In the genomic region with DNA sequence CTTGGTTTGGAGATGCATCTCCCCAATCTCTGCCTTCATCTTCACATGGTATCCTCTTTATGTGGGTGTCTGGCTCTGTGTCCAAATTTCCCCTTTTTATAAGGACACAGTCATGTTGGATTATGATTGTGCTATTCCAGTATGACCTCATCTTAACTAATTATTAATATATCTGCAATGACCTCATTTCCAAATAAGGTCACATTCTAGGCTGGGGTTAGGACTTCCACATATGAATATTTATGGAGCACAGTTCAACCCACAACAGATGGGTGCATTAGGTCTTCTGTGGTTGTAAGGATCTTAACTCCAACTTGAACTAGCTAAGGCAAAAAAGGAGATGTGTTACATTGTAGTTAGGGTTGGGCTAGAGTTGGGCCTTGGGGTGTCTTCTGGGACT, we compare ENCODE assay signal across 23 cellular contexts.
DNase-seq lines count a peak whose midpoint lies in the region; ATAC-seq, FAIRE-seq and TF ChIP-seq lines count a peak whose summit lies in the region.
"Had no signal": no experiment of that assay in that cellular context is flagged by ENCODE, and none has a peak within 500 bp of the region (broad histone marks: within the 10 kb centered on the region; RNA-seq: fewer than 3 reads in every experiment).

No MANE protein-coding gene starts in this region.

- intact Hi-C loops in Calu3 (cut with micrococcal nuclease; ENCODE audit: unreplicated experiment) (loop anchor here (10.0 kb wide), 1 partner anchor 135 kb away; no protein-coding TSS in a partner anchor), GM12878 (cut with micrococcal nuclease; ENCODE audit: unreplicated experiment) (loop anchor here (10.0 kb wide), 1 partner anchor 115 kb away; no protein-coding TSS in a partner anchor), dorsolateral prefrontal cortex (cut with DNase I) (no loop called here)
- intact Hi-C loops in activated CD4-positive, alpha-beta memory T cell treated with anti-CD3 and anti-CD28 coated beads for 36 hours (cut with micrococcal nuclease): no loop called here

- no peaks in the 10 kb centered on the region for H3K27me3 ChIP-seq in GM12878 (replicated peaks in 1 of 2; ENCODE audit: control insufficient read depth in 2 of 2, insufficient read depth in 2 of 2, low read length in 1 of 2)
- no peaks in the 10 kb centered on the region for H3K27me3 ChIP-seq in dorsolateral prefrontal cortex
- H3K27me3 ChIP-seq: SJSA1 had no signal

- POLR2A ChIA-PET in GM12878 (lab: Charles Lee): no interaction called here
- POLR2A ChIA-PET in activated CD4-positive, alpha-beta memory T cell treated with anti-CD3 and anti-CD28 coated beads for 36 hours (lab: Charles Lee): no interaction called here

- no peak for TF ChIP-seq POLR2A in GM12878 (IDR thresholded peaks at IDR 0.05; ENCODE audit: low read depth, low read length)

- in situ Hi-C loops in GM12878 (cut with MboI): loop anchor here (10.0 kb wide), 2 partner anchors 725 to 965 kb away; no protein-coding TSS in a partner anchor

- H3K36me3 ChIP-seq in GM12878 (ENCODE audit: control insufficient read depth in 2 of 2, insufficient read depth in 2 of 2, low read length in 1 of 2): no peaks in the 10 kb centered on the region
- H3K36me3 ChIP-seq: SJSA1 had no signal

- peaks cover 4% of the 10 kb centered on the region; the same call in 1 of the 3 replicates for H3K9me3 ChIP-seq in GM12878 (replicated peaks; ENCODE audit: control insufficient read depth, insufficient read depth, low read length)
- H3K9me3 ChIP-seq: SJSA1 had no signal

- no peak for FAIRE-seq in GM12878 (lab: Jason Lieb, UNC)
- FAIRE-seq: D721Med, GM12892, K562 had no signal

- H3K4me3 ChIP-seq in GM12878 (no peak overlapping the region), dorsolateral prefrontal cortex (no peak overlapping the region)
- H3K4me3 ChIP-seq: K562, SJSA1 had no signal

- H3K4me2 ChIP-seq in GM12878 (ENCODE audit: control insufficient read depth, insufficient read depth): no peak overlapping the region

- BruUV-seq in Calu3 (replicated peaks; lab: Mats Ljungman, UMichigan): no TSS peak
- no TSS peak for BruUV-seq in GM12878 (replicated peaks; lab: Mats Ljungman, UMichigan)

- DNase-seq in Calu3: no peak
- DNase-seq in GM12878 (ENCODE audit: low read depth, low spot score): no peak
- DNase-seq in renal cortical epithelial cell (ENCODE audit: low read depth): peak; percentile 34
- no peak for DNase-seq in activated CD4-positive, alpha-beta memory T cell treated with anti-CD3 and anti-CD28 coated beads for 36 hours
- no peak for DNase-seq in dorsolateral prefrontal cortex
- DNase-seq: CD4-positive, CD25-positive, alpha-beta regulatory T cell; DMS79; EL; GDM1; NCI-H2029; NCI-H446 treated with DMSO at 0.1 percent for 48 hours; NCI-H526; NCI-H82; NK-92 treated with Interleukin-12 subunit alpha and Interleukin-12 subunit beta, amount 100 ng/mL, for 24 hours; PC-3; T-cell had no signal

- no peak overlapping the region for H2AFZ ChIP-seq in GM12878 (ENCODE audit: control insufficient read depth, low read depth, low read length)

- H3K27me3 Mint-ChIP-seq in Calu3 (ENCODE audit: unreplicated experiment): no peaks in the 10 kb centered on the region
- no peaks in the 10 kb centered on the region for H3K27me3 Mint-ChIP-seq in activated CD4-positive, alpha-beta memory T cell treated with anti-CD3 and anti-CD28 coated beads for 36 hours
- H3K27me3 Mint-ChIP-seq: CD4-positive, CD25-positive, alpha-beta regulatory T cell; T-cell had no signal

- no peaks in the 10 kb centered on the region for H4K20me1 ChIP-seq in GM12878 (ENCODE audit: control insufficient read depth, insufficient read depth)

- H3K9me3 Mint-ChIP-seq in Calu3 (ENCODE audit: low read depth, unreplicated experiment): peaks cover 2% of the 10 kb centered on the region
- peaks cover 8% of the 10 kb centered on the region for H3K9me3 Mint-ChIP-seq in activated CD4-positive, alpha-beta memory T cell treated with anti-CD3 and anti-CD28 coated beads for 36 hours
- H3K9me3 Mint-ChIP-seq: T-cell had no signal

- H3K79me2 ChIP-seq in GM12878 (ENCODE audit: control insufficient read depth, insufficient read depth, low read length): no peaks in the 10 kb centered on the region

- H3K27ac Mint-ChIP-seq in Calu3 (ENCODE audit: unreplicated experiment): peak overlapping the region; percentile 90
- no peak overlapping the region for H3K27ac Mint-ChIP-seq in activated CD4-positive, alpha-beta memory T cell treated with anti-CD3 and anti-CD28 coated beads for 36 hours
- H3K27ac Mint-ChIP-seq: T-cell had no signal

- peaks cover 38% of the 10 kb centered on the region for H3K4me1 Mint-ChIP-seq in Calu3 (ENCODE audit: low read depth, unreplicated experiment)
- H3K4me1 Mint-ChIP-seq in activated CD4-positive, alpha-beta memory T cell treated with anti-CD3 and anti-CD28 coated beads for 36 hours (ENCODE audit: low read depth): no peaks in the 10 kb centered on the region
- H3K4me1 Mint-ChIP-seq: CD4-positive, CD25-positive, alpha-beta regulatory T cell had no signal

- SMC1A ChIA-PET in GM12878 (lab: Charles Lee; ENCODE audit: uncharacterized antibody, unreplicated experiment): interaction anchor here (0.9 kb wide), 1 partner anchor 8 kb away, joined by 3 read pairs; no protein-coding TSS in a partner anchor

- H3K4me3 Mint-ChIP-seq in Calu3 (ENCODE audit: low read depth, unreplicated experiment): peak overlapping the region; percentile 46
- no peak overlapping the region for H3K4me3 Mint-ChIP-seq in activated CD4-positive, alpha-beta memory T cell treated with anti-CD3 and anti-CD28 coated beads for 36 hours
- H3K4me3 Mint-ChIP-seq: CD4-positive, CD25-positive, alpha-beta regulatory T cell; T-cell had no signal

- TF ChIP-seq CTCF in Calu3 (IDR thresholded peaks at IDR 0.05; ENCODE audit: unreplicated experiment) (no peak), GM12878 (IDR thresholded peaks at IDR 0.05 in 2 of 3, conservative IDR thresholded peaks at IDR 0.05 in 1 of 3; ENCODE audit: control insufficient read depth in 2 of 3, extremely low read depth in 1 of 3, insufficient read depth in 1 of 3, low read depth in 3 of 3, low read length in 3 of 3) (no peak), dorsolateral prefrontal cortex (IDR thresholded peaks at IDR 0.05 in 54 of 56, conservative IDR thresholded peaks at IDR 0.05 in 2 of 56; ENCODE audit: low read depth in 1 of 56, partially characterized antibody in 56 of 56) (no peak)

- no peak overlapping the region for H3K27ac ChIP-seq in GM12878 (ENCODE audit: control insufficient read depth, insufficient read depth)
- H3K27ac ChIP-seq in dorsolateral prefrontal cortex: no peak overlapping the region
- H3K27ac ChIP-seq: SJSA1 had no signal

- TF ChIP-seq RAD21 in GM12878 (IDR thresholded peaks at IDR 0.05; ENCODE audit: insufficient read depth, low read depth, low read length): no peak

- peak; percentile 41 for ATAC-seq in GM19463 (IDR thresholded peaks at IDR 0.05; ENCODE audit: unreplicated experiment)
- peak; percentile 67 for ATAC-seq in GM12878
- no peak for ATAC-seq in HG03097 (IDR thresholded peaks at IDR 0.05; ENCODE audit: low FRiP score, unreplicated experiment)
- ATAC-seq: PC-3, Right ventricle myocardium inferior, T-cell had no signal

- RAD21 ChIA-PET in GM12878 (lab: Charles Lee; ENCODE audit: unreplicated experiment): no interaction called here

- no peaks in the 10 kb centered on the region for H3K4me1 ChIP-seq in GM12878 (ENCODE audit: control insufficient read depth, insufficient read depth, low read length)
- H3K4me1 ChIP-seq: SJSA1 had no signal

- CTCF ChIA-PET in Calu3 (lab: Charles Lee) (no interaction called here), GM12878 (lab: Yijun Ruan, JAX) (no interaction called here)
- CTCF ChIA-PET in activated CD4-positive, alpha-beta memory T cell treated with anti-CD3 and anti-CD28 coated beads for 36 hours (lab: Charles Lee): no interaction called here

- no peak overlapping the region for H3K9ac ChIP-seq in GM12878 (ENCODE audit: control insufficient read depth, insufficient read depth, low read length)

- TF ChIP-seq EP300 in GM12878 (IDR thresholded peaks at IDR 0.05; ENCODE audit: borderline replicate concordance in 1 of 2, control insufficient read depth in 1 of 2, low read depth in 2 of 2, low read length in 2 of 2): no peak

- H3K36me3 Mint-ChIP-seq in Calu3 (ENCODE audit: insufficient read depth, unreplicated experiment): peaks cover 7% of the 10 kb centered on the region
- peaks cover 12% of the 10 kb centered on the region for H3K36me3 Mint-ChIP-seq in activated CD4-positive, alpha-beta memory T cell treated with anti-CD3 and anti-CD28 coated beads for 36 hours

TF ChIP-seq in GM12878, 131 proteins besides CTCF, POLR2A, EP300 and RAD21:
- TF ChIP-seq NR2C2 (IDR thresholded peaks at IDR 0.05; ENCODE audit: borderline replicate concordance, control insufficient read depth, insufficient read length, low read depth): no peak
- peak; percentile 36; the same call in 1 of the 2 replicates for TF ChIP-seq ATF7 (IDR thresholded peaks at IDR 0.05; ENCODE audit: low read depth)

Comparison
In these comparisons a context has a peak if more than half of its experiments do, and no peak if none do; other contexts are left out.
1. intact Hi-C loops: an anchor here in Calu3 (10.0 kb wide) and GM12878 (10.0 kb wide); none called in activated CD4-positive, alpha-beta memory T cell treated with anti-CD3 and anti-CD28 coated beads for 36 hours and dorsolateral prefrontal cortex.